In genomic region chr17:72121164-72122001, GRCh38 we compare ENCODE assay signal across 1 cellular context.
A peak's percentile ranks its signal among the peaks of the same experiment; 100 is the strongest.
TF ChIP-seq lines count a peak whose summit lies in the region.

No MANE protein-coding gene starts in this region.

TF ChIP-seq in H1, 55 proteins besides CTCF, POLR2A, EP300 and RAD21 (continued from another document):
- TF ChIP-seq CHD7 (IDR thresholded peaks at IDR 0.05; ENCODE audit: insufficient replicate concordance, low read length) (no peak), HDAC2 (IDR thresholded peaks at IDR 0.05; ENCODE audit: borderline replicate concordance in 1 of 2, low read depth in 2 of 2, low read length in 2 of 2) (0 out of 4 replicates have a peak, but pooled peaks of 1 of the 2 experiments have one; percentile 28), EGR1 (IDR thresholded peaks at IDR 0.05; ENCODE audit: borderline replicate concordance, low read depth, low read length) (peak; percentile 9; the same call in 1 of the 2 replicates), GTF2F1 (IDR thresholded peaks at IDR 0.05; ENCODE audit: borderline replicate concordance, low read depth, low read length) (no peak), CTBP2 (IDR thresholded peaks at IDR 0.05; ENCODE audit: borderline replicate concordance, insufficient read depth, insufficient read length, low read length) (peak; percentile 31), BACH1 (IDR thresholded peaks at IDR 0.05; ENCODE audit: low read length) (0 out of 2 replicates have a peak, but pooled peaks have one; percentile 4), HDAC6 (IDR thresholded peaks at IDR 0.05; ENCODE audit: low read depth, low read length) (no peak), ASH2L (IDR thresholded peaks at IDR 0.05; ENCODE audit: low read length) (peak; percentile 85), KDM4A (IDR thresholded peaks at IDR 0.05; ENCODE audit: low read depth, low read length, severe bottlenecking) (peak; percentile 43), PHF8 (conservative IDR thresholded peaks at IDR 0.05; ENCODE audit: low read depth, low read length) (peak; percentile 45; the same call in 1 of the 2 replicates), RNF2 (IDR thresholded peaks at IDR 0.05; ENCODE audit: borderline replicate concordance, low read depth, low read length, missing control alignments, poor library complexity, severe bottlenecking) (peak; percentile 48), E2F6 (IDR thresholded peaks at IDR 0.05) (peak; percentile 39; the same call in 1 of the 2 replicates)
TF ChIP-seq in H1: peak in this region for 12.
